12 cellular contexts compared by ENCODE assay signal in genomic region chr10:100710151-100710871, GRCh38. TPM values are rescaled to one million over a fixed set of nuclear protein-coding genes. Genes with fewer than 3 reads are reported as not detected.
DNase-seq lines count a peak whose midpoint lies in the region; ATAC-seq and TF ChIP-seq lines count a peak whose summit lies in the region.
"Had no signal": no experiment of that assay in that cellular context is flagged by ENCODE, and none has a peak within 500 bp of the region (broad histone marks: within the 10 kb centered on the region; RNA-seq: fewer than 3 reads in every experiment).

No MANE protein-coding gene starts in this region.

- peaks cover 6% of the 10 kb centered on the region for H3K36me3 Mint-ChIP-seq in natural killer cell

- ATAC-seq in natural killer cell (no peak), GM19324 (IDR thresholded peaks at IDR 0.05; ENCODE audit: low FRiP score, unreplicated experiment) (no peak)

- intact Hi-C loops in natural killer cell (cut with micrococcal nuclease), result no loop called here

- DNase-seq in BE2C (peak; percentile 77), coronary artery (ENCODE audit: low spot score) (no peak), germinal center (ENCODE audit: low spot score) (no peak), natural killer cell (no peak)
- no peak for DNase-seq in activated CD8-positive, alpha-beta memory T cell treated with anti-CD3 and anti-CD28 coated beads for 24 hours
- DNase-seq: CD4-positive, alpha-beta T cell; cerebellar nuclear complex had no signal

- H3K27me3 ChIP-seq in BE2C, result no peaks in the 10 kb centered on the region
- peaks cover 93% of the 10 kb centered on the region for H3K27me3 ChIP-seq in HUES6 (ENCODE audit: control insufficient read depth, insufficient read depth, low read length)

- H3K4me1 Mint-ChIP-seq in natural killer cell, result peaks cover 4% of the 10 kb centered on the region in 2 donors

- H3K9me3 ChIP-seq in BE2C, result no peaks in the 10 kb centered on the region
- no peaks in the 10 kb centered on the region for H3K9me3 ChIP-seq in HUES6 (ENCODE audit: control insufficient read depth, insufficient read depth, low read depth, low read length)
- H3K9me3 ChIP-seq in mesodermal cell (ENCODE audit: control insufficient read depth, low read length), result no peaks in the 10 kb centered on the region

- no peaks in the 10 kb centered on the region for H3K9me3 Mint-ChIP-seq in natural killer cell
- H3K9me3 Mint-ChIP-seq: activated T-helper 1 cell treated with anti-CD3 and anti-CD28 coated beads, Interleukin-12 subunit alpha, Interleukin-12 subunit beta, Interleukin-2, Interleukin-4 antibody, amounts not matched to agents 30 ng/mL and 10 ng/mL and 1 ng/mL, durations not matched to agents 14 hours and 24 hours and 36 hours; CD4-positive, alpha-beta T cell had no signal

- no peak overlapping the region for H3K4me3 Mint-ChIP-seq in natural killer cell
- H3K4me3 Mint-ChIP-seq: activated T-helper 1 cell treated with anti-CD3 and anti-CD28 coated beads, Interleukin-12 subunit alpha, Interleukin-12 subunit beta, Interleukin-2, Interleukin-4 antibody, amounts not matched to agents 30 ng/mL and 10 ng/mL and 1 ng/mL, durations not matched to agents 14 hours and 24 hours and 36 hours; CD4-positive, alpha-beta T cell had no signal

- H3K27ac ChIP-seq in HUES6 (ENCODE audit: low read depth, low read length), result no peak overlapping the region
- H3K27ac ChIP-seq in coronary artery, result no peak overlapping the region
- H3K27ac ChIP-seq in mesodermal cell (ENCODE audit: low read depth, low read length, severe bottlenecking), result no peak overlapping the region

- H3K4me1 ChIP-seq in BE2C (peaks cover 10% of the 10 kb centered on the region), HUES6 (ENCODE audit: control insufficient read depth, insufficient read depth, low read length) (0 out of 2 replicates have a peak, but pooled peaks cover 6% of the 10 kb centered on the region), mesodermal cell (ENCODE audit: control insufficient read depth, insufficient read depth, low read length, poor library complexity, severe bottlenecking) (peaks cover 5% of the 10 kb centered on the region)

- H3K4me3 ChIP-seq in BE2C (ENCODE audit: low read depth, low read length) (peak overlapping the region; percentile 62), HUES6 (ENCODE audit: low read depth, low read length) (peak overlapping the region; percentile 52), coronary artery (peak overlapping the region; percentile 22), mesodermal cell (ENCODE audit: extremely low read depth, insufficient read depth, low read length, poor library complexity, severe bottlenecking) (peak overlapping the region; percentile 27)

- peaks cover 70 to 75% of the 10 kb centered on the region in 2 donors for H3K27me3 Mint-ChIP-seq in natural killer cell (ENCODE audit: low read depth in 2 of 2)

- no peaks in the 10 kb centered on the region for H3K36me3 ChIP-seq in BE2C
- no peaks in the 10 kb centered on the region for H3K36me3 ChIP-seq in HUES6 (ENCODE audit: control insufficient read depth, insufficient read depth, low read length)
- no peaks in the 10 kb centered on the region for H3K36me3 ChIP-seq in mesodermal cell (ENCODE audit: control insufficient read depth, insufficient read depth, low read length)

- no peak overlapping the region for H3K27ac Mint-ChIP-seq in natural killer cell
- H3K27ac Mint-ChIP-seq: activated T-helper 1 cell treated with anti-CD3 and anti-CD28 coated beads, Interleukin-12 subunit alpha, Interleukin-12 subunit beta, Interleukin-2, Interleukin-4 antibody, amounts not matched to agents 30 ng/mL and 10 ng/mL and 1 ng/mL, durations not matched to agents 14 hours and 24 hours and 36 hours; CD4-positive, alpha-beta T cell had no signal

- WGBS in mesodermal cell (ENCODE audit: insufficient coverage in 2 of 2), 2 experiments, result 1 to 3% methylated on average over 30 to 37 of the region's 48 CpGs

- H3K9ac ChIP-seq in HUES6 (ENCODE audit: low read length), result no peak overlapping the region

- TF ChIP-seq CTCF in BE2C (IDR thresholded peaks at IDR 0.05; ENCODE audit: low read depth, low read length) (no peak), coronary artery (IDR thresholded peaks at IDR 0.05) (no peak), natural killer cell (IDR thresholded peaks at IDR 0.05) (no peak)

RNA-seq across cellular contexts. Expression of gene PAX2, which starts 35.1 kb away (rescaled TPM):
- polyA plus RNA-seq in BE2C (2012; ENCODE audit: insufficient read depth, insufficient read length, low read depth), result not detected
- 1.7 TPM for polyA plus RNA-seq in mesodermal cell (2013, experiment 1 of 2)
- 1.0 TPM for polyA plus RNA-seq in mesodermal cell (2013, experiment 2 of 2)
- not detected for total RNA-seq in natural killer cell
- total RNA-seq: activated T-helper 1 cell treated with anti-CD3 and anti-CD28 coated beads, Interleukin-12 subunit alpha, Interleukin-12 subunit beta, Interleukin-2, Interleukin-4 antibody, amounts not matched to agents 30 ng/mL and 10 ng/mL and 1 ng/mL, durations not matched to agents 14 hours and 24 hours and 36 hours; CD4-positive, alpha-beta T cell; myocyte had no signal
